1 cellular context compared by ENCODE assay signal in genomic region chr5:93585753-93586385, GRCh38.
TF ChIP-seq lines count a peak whose summit lies in the region.

No MANE protein-coding gene starts in this region.

TF ChIP-seq in HEK293, 187 proteins besides CTCF, POLR2A, EP300 and RAD21 (continued from another document):
- TF ChIP-seq, protein P1, sequence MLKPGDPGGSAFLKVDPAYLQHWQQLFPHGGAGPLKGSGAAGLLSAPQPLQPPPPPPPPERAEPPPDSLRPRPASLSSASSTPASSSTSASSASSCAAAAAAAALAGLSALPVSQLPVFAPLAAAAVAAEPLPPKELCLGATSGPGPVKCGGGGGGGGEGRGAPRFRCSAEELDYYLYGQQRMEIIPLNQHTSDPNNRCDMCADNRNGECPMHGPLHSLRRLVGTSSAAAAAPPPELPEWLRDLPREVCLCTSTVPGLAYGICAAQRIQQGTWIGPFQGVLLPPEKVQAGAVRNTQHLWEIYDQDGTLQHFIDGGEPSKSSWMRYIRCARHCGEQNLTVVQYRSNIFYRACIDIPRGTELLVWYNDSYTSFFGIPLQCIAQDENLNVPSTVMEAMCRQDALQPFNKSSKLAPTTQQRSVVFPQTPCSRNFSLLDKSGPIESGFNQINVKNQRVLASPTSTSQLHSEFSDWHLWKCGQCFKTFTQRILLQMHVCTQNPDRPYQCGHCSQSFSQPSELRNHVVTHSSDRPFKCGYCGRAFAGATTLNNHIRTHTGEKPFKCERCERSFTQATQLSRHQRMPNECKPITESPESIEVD (tag by site-specific recombination; IDR thresholded peaks at IDR 0.05) = peak; percentile 9; the same call in 1 of the 2 replicates
- TF ChIP-seq KLF10 (tag by site-specific recombination; IDR thresholded peaks at IDR 0.05) = peak; percentile 36; the same call in 1 of the 2 replicates
- TF ChIP-seq ZNF596 (tag by site-specific recombination; IDR thresholded peaks at IDR 0.05) = peak; percentile 20; the same call in 1 of the 2 replicates
- TF ChIP-seq, protein P2, sequence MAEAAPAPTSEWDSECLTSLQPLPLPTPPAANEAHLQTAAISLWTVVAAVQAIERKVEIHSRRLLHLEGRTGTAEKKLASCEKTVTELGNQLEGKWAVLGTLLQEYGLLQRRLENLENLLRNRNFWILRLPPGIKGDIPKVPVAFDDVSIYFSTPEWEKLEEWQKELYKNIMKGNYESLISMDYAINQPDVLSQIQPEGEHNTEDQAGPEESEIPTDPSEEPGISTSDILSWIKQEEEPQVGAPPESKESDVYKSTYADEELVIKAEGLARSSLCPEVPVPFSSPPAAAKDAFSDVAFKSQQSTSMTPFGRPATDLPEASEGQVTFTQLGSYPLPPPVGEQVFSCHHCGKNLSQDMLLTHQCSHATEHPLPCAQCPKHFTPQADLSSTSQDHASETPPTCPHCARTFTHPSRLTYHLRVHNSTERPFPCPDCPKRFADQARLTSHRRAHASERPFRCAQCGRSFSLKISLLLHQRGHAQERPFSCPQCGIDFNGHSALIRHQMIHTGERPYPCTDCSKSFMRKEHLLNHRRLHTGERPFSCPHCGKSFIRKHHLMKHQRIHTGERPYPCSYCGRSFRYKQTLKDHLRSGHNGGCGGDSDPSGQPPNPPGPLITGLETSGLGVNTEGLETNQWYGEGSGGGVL (tag by site-specific recombination; IDR thresholded peaks at IDR 0.05) = peak; percentile 42; the same call in 1 of the 2 replicates
- TF ChIP-seq ZNF624 (tag by site-specific recombination; IDR thresholded peaks at IDR 0.05) = no peak
- TF ChIP-seq KLF1 (tag by site-specific recombination; IDR thresholded peaks at IDR 0.05) = no peak
- no peak for TF ChIP-seq ZBTB8A (tag by site-specific recombination; IDR thresholded peaks at IDR 0.05)
- no peak for TF ChIP-seq ZNF341 (tag by site-specific recombination; IDR thresholded peaks at IDR 0.05; ENCODE audit: low read depth)
- TF ChIP-seq ZNF548 (tag by site-specific recombination; IDR thresholded peaks at IDR 0.05) = no peak
- peak; percentile 49; the same call in 1 of the 2 replicates for TF ChIP-seq ZBTB17 (tag by site-specific recombination; IDR thresholded peaks at IDR 0.05)
- TF ChIP-seq, protein P3, sequence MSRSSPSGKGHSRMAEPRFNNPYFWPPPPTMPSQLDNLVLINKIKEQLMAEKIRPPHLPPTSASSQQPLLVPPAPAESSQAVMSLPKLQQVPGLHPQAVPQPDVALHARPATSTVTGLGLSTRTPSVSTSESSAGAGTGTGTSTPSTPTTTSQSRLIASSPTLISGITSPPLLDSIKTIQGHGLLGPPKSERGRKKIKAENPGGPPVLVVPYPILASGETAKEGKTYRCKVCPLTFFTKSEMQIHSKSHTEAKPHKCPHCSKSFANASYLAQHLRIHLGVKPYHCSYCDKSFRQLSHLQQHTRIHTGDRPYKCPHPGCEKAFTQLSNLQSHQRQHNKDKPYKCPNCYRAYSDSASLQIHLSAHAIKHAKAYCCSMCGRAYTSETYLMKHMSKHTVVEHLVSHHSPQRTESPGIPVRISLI (tag by site-specific recombination; IDR thresholded peaks at IDR 0.05) = peak; percentile 66; the same call in 1 of the 2 replicates
